In the genomic region with DNA sequence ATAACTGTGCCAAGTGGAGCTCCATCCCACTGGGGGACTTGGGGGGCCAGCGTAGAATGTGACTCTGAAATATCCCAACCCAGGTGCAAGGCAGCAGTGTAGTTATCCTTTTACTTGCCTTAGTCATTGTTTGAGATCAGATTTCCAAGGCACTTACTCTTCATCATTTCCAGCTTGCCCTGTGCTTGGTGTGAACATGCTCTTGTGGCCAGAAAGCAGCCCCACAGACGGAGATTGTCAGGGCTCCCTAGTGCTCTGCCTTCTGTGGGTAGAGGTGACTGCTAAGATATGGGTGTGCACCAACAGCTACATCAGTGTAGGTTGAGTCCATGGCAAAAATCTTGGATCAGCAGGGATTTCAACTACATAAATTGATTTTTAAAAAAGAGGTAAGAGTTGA, we compare ENCODE assay signal across 12 cellular contexts.
"Had no signal": no experiment of that assay in that cellular context is flagged by ENCODE, and none has a peak within 500 bp of the region (broad histone marks: within the 10 kb centered on the region; RNA-seq: fewer than 3 reads in every experiment).

No MANE protein-coding gene starts in this region.

- H3K4me1 ChIP-seq: tibial nerve, uterus had no signal

- DNase-seq: activated CD4-positive, CD25-positive, alpha-beta regulatory T cell treated with anti-CD3 and anti-CD28 coated beads, Interleukin-2, amount 50 U/mL, for 72 hours; activated naive CD4-positive, alpha-beta T cell; activated naive CD8-positive, alpha-beta T cell treated with anti-CD3 and anti-CD28 coated beads, Interleukin-2, amount 10 ng/mL, durations not matched to agents 7 days and 5 days; mesendoderm; retina; stimulated activated CD4-positive, alpha-beta T cell treated with anti-CD3 and anti-CD28 coated beads, Interleukin-2, amount 100 ng/mL, for 48 hours; T1000; uterus had no signal

- H3K79me2 ChIP-seq: hepatocyte had no signal

- H2AFZ ChIP-seq: hepatocyte had no signal

- H3K27ac ChIP-seq: hepatocyte, tibial nerve, uterus had no signal

- H3K27me3 ChIP-seq: hepatocyte, tibial nerve, uterus had no signal

- ATAC-seq: natural killer cell treated with Interleukin-12 subunit alpha and Interleukin-12 subunit beta and Interleukin-15 and Interleukin-18, amount 100 ng/mL, for 72 hours; stimulated activated memory B cell treated with anti-CD40 and anti-IgM and Interleukin-4, amounts not matched to agents 10 μg/mL and 1 μg/mL and 100 μg/mL, for 72 hours had no signal

- H3K4me3 ChIP-seq: hepatocyte, tibial nerve, uterus had no signal

- H3K36me3 ChIP-seq: tibial nerve, uterus had no signal

- H3K4me2 ChIP-seq: hepatocyte had no signal

- H3K9me3 ChIP-seq: tibial nerve, uterus had no signal
